In the genomic region with DNA sequence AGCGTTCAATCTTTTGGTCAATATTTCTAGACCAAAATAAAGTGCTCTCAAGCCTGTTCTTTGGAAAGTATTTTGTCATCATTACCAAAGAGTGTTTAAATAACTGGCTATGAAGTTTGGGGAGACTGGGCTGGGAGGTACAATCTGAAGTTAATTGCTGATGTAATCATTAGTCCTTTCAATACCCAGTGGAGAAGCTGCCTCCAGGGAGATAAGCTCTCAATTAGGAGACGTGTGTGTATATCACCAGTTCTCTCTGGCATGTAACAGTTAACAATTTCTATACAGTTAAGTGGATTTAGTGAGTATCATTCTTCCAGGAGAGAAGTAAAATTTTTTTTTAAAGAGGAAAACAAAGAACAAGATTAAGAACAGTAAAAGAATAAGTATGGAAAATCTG, we compare ENCODE assay signal across 1 cellular context.
TF ChIP-seq lines count a peak whose summit lies in the region.

No MANE protein-coding gene starts in this region.

TF ChIP-seq in HepG2, 621 proteins besides CTCF, POLR2A, EP300 and RAD21 (continued from another document):
- TF ChIP-seq, protein P1, sequence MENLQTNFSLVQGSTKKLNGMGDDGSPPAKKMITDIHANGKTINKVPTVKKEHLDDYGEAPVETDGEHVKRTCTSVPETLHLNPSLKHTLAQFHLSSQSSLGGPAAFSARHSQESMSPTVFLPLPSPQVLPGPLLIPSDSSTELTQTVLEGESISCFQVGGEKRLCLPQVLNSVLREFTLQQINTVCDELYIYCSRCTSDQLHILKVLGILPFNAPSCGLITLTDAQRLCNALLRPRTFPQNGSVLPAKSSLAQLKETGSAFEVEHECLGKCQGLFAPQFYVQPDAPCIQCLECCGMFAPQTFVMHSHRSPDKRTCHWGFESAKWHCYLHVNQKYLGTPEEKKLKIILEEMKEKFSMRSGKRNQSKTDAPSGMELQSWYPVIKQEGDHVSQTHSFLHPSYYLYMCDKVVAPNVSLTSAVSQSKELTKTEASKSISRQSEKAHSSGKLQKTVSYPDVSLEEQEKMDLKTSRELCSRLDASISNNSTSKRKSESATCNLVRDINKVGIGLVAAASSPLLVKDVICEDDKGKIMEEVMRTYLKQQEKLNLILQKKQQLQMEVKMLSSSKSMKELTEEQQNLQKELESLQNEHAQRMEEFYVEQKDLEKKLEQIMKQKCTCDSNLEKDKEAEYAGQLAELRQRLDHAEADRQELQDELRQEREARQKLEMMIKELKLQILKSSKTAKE (CRISPR knock-in tag; IDR thresholded peaks at IDR 0.05; ENCODE audit: borderline replicate concordance), result no peak
